In the genomic region with DNA sequence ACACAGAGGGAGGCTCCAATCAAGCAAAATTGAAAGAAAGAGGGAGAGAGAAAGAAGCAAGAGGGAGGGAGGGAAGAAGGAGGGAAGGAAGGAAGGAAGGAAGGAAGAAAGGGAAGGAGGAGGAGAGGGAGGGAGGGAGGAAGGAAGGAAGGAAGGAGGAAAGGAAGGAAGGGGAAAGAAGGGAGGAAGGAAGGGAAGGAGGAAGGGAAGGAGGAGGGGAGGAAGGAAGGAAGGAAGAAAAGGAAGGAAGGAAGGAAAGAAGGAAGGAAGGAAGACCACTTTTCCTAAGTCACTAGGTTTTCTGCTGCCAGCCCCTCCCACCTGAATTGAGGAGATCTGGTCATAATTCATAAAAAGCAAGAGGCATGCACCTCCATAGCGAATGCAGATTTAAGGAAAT, we compare ENCODE assay signal across 8 cellular contexts.
"Had no signal": no experiment of that assay in that cellular context is flagged by ENCODE, and none has a peak within 500 bp of the region (broad histone marks: within the 10 kb centered on the region; RNA-seq: fewer than 3 reads in every experiment).

No MANE protein-coding gene starts in this region.

- DNase-seq: GDM1, GF-D8 had no signal

- ATAC-seq: GM12878 had no signal

- H3K4me3 ChIP-seq: GM12878 had no signal

- FAIRE-seq: G401.6, GM12878, GM12891, GM12892, GM18507, GM19239 had no signal
